17 cellular contexts compared by ENCODE assay signal in the genomic region with DNA sequence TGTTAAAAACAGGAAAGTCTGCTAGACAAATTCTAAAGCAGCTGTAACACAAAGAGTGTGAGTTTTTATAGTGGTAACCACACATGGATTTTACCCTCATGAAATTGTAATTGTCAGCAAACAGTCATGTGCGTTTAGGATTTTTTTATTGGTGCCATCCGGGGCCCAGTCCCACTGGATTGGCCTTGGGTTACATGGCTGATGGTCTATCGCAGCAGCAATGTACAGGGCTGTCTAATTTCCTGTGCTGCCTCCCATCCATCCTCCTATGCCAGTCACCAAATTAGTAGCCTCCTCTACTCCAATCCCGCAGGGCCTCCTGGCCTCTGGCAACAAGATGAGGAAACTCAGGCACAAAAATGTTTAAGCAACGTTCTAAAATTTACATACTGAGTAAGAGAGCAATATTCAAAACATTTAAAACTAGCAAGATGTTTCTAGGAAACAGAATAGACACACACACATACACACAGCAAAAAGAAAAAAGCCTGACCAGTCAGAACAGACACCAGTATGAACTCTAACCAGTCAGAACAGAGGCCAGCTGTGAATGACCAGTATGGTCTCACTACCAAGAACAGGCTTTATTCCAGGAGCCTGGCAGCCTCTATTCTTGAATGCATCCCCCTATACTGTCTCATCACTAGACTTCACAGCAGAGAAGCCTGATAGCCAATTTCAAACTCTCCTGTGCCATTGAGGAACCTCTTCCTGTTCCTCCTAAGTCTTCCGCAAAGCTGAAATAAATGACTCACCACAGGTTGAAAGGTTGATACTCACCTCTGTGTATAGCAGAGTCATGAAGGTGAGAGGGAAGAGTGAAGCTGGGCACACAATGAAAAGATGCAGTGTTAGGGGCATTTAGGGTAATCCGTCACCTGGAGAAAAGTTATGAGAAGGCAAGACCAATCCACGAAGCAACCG. TPM values are rescaled to one million over a fixed set of nuclear protein-coding genes. Genes with fewer than 3 reads are reported as not detected.
DNase-seq lines count a peak whose midpoint lies in the region; ATAC-seq, FAIRE-seq and TF ChIP-seq lines count a peak whose summit lies in the region.
"Had no signal": no experiment of that assay in that cellular context is flagged by ENCODE, and none has a peak within 500 bp of the region (broad histone marks: within the 10 kb centered on the region; RNA-seq: fewer than 3 reads in every experiment).

No MANE protein-coding gene starts in this region.

- H3K4me1 Mint-ChIP-seq in astrocyte (ENCODE audit: low read depth, unreplicated experiment), result no peaks in the 10 kb centered on the region
- peaks cover 15% of the 10 kb centered on the region for H3K4me1 Mint-ChIP-seq in endodermal cell

- TF ChIP-seq CTCF in astrocyte (IDR thresholded peaks at IDR 0.05; ENCODE audit: insufficient read depth, low read depth, low read length), result no peak
- no peak for TF ChIP-seq CTCF in hepatocyte (IDR thresholded peaks at IDR 0.05; ENCODE audit: poor library complexity)
- no peak for TF ChIP-seq CTCF in endodermal cell (conservative IDR thresholded peaks at IDR 0.05)
- no peak for TF ChIP-seq CTCF in testis (IDR thresholded peaks at IDR 0.05)

- H3K9ac ChIP-seq in astrocyte (ENCODE audit: low read length) (no peak overlapping the region), endodermal cell (ENCODE audit: extremely low read depth, low read length, poor library complexity, severe bottlenecking) (no peak overlapping the region)

- H3K4me1 ChIP-seq in astrocyte (ENCODE audit: insufficient read depth, low read length) (no peaks in the 10 kb centered on the region), hepatocyte (ENCODE audit: insufficient read depth) (peaks cover 5% of the 10 kb centered on the region), endodermal cell (ENCODE audit: control insufficient read depth, insufficient read depth, low read length) (no peaks in the 10 kb centered on the region), testis (no peaks in the 10 kb centered on the region)
- H3K4me1 ChIP-seq: tibial artery had no signal

- no peak for ATAC-seq in left cardiac atrium

- no peak overlapping the region for H3K4me3 Mint-ChIP-seq in astrocyte (ENCODE audit: unreplicated experiment)
- H3K4me3 Mint-ChIP-seq in endodermal cell, result no peak overlapping the region

- no peak overlapping the region for H3K27ac Mint-ChIP-seq in astrocyte (ENCODE audit: unreplicated experiment)
- H3K27ac Mint-ChIP-seq in endodermal cell, result no peak overlapping the region
- H3K27ac Mint-ChIP-seq: activated T-helper 2 cell treated with anti-CD3 and anti-CD28 coated beads, Interferon-gamma antibody, Interleukin-2, Interleukin-4, amounts not matched to agents 10 μg/mL and 5 μg/mL and 100 μg/mL, durations not matched to agents 14 hours and 24 hours and 36 hours had no signal

- no peaks in the 10 kb centered on the region for H3K36me3 Mint-ChIP-seq in astrocyte (ENCODE audit: low read depth, unreplicated experiment)
- H3K36me3 Mint-ChIP-seq in endodermal cell (ENCODE audit: low read depth), result no peaks in the 10 kb centered on the region

- H3K4me3 ChIP-seq in astrocyte (ENCODE audit: insufficient read depth, low read depth, low read length) (no peak overlapping the region), hepatocyte (no peak overlapping the region), endodermal cell (ENCODE audit: low read length) (no peak overlapping the region), testis (no peak overlapping the region)
- H3K4me3 ChIP-seq: smooth muscle cell, tibial artery had no signal

- TF ChIP-seq POLR2A in testis (IDR thresholded peaks at IDR 0.05), result no peak

- H3K9me3 Mint-ChIP-seq in astrocyte (ENCODE audit: unreplicated experiment) (no peaks in the 10 kb centered on the region), endodermal cell (no peaks in the 10 kb centered on the region)
- H3K9me3 Mint-ChIP-seq: activated T-helper 2 cell treated with anti-CD3 and anti-CD28 coated beads, Interferon-gamma antibody, Interleukin-2, Interleukin-4, amounts not matched to agents 10 μg/mL and 5 μg/mL and 100 μg/mL, durations not matched to agents 14 hours and 24 hours and 36 hours had no signal

- 76% methylated on average over 9 of the region's 9 CpGs for WGBS in hepatocyte (ENCODE audit: low lambda C conversion rate, missing lambda C conversion rate)
- 93 to 94% methylated on average over 5 to 9 of the region's 9 CpGs for WGBS in endodermal cell (ENCODE audit: insufficient coverage in 1 of 2, insufficient read length in 1 of 2), 2 experiments
- WGBS in testis, 2 donors, result 87 to 92% methylated on average over 9 of the region's 9 CpGs

- H3K27me3 ChIP-seq in astrocyte (ENCODE audit: insufficient read depth, low read length) (no peaks in the 10 kb centered on the region), hepatocyte (no peaks in the 10 kb centered on the region), endodermal cell (ENCODE audit: control insufficient read depth, insufficient read depth, low read length, poor library complexity, severe bottlenecking) (no peaks in the 10 kb centered on the region), testis (no peaks in the 10 kb centered on the region)
- H3K27me3 ChIP-seq: neutrophil, tibial artery had no signal

- H3K27ac ChIP-seq in astrocyte (ENCODE audit: low read depth, low read length) (no peak overlapping the region), hepatocyte (peak overlapping the region; percentile 77), endodermal cell (ENCODE audit: low read depth, low read length) (no peak overlapping the region), testis (no peak overlapping the region)
- H3K27ac ChIP-seq: neutrophil, tibial artery had no signal

- no peak for FAIRE-seq in astrocyte (lab: Jason Lieb, UNC)
- FAIRE-seq: endometrium had no signal

- H3K27me3 Mint-ChIP-seq in astrocyte (ENCODE audit: low read depth, unreplicated experiment), result peaks cover 2% of the 10 kb centered on the region
- H3K27me3 Mint-ChIP-seq in endodermal cell (ENCODE audit: insufficient read depth), result no peaks in the 10 kb centered on the region

- no peak overlapping the region for H3K4me2 ChIP-seq in astrocyte (ENCODE audit: low read length)
- H3K4me2 ChIP-seq in hepatocyte, result no peak overlapping the region
- H3K4me2 ChIP-seq: smooth muscle cell had no signal

- H2AFZ ChIP-seq in astrocyte (ENCODE audit: low read depth, low read length) (no peak overlapping the region), hepatocyte (no peak overlapping the region)

- no peaks in the 10 kb centered on the region for H3K79me2 ChIP-seq in astrocyte (ENCODE audit: insufficient read depth, low read length)
- H3K79me2 ChIP-seq in hepatocyte, result no peaks in the 10 kb centered on the region

- intact Hi-C loops in cardiac septum (cut with DNase I), result no loop called here
- intact Hi-C loops in left cardiac atrium (cut with DNase I), result no loop called here
- intact Hi-C loops in testis (cut with DNase I; ENCODE audit: low total_unique reads), result no loop called here

- H4K20me1 ChIP-seq in astrocyte (ENCODE audit: insufficient read depth, low read length), result no peaks in the 10 kb centered on the region
- no peaks in the 10 kb centered on the region for H4K20me1 ChIP-seq in hepatocyte (ENCODE audit: insufficient read depth, poor library complexity, severe bottlenecking)

- H3K36me3 ChIP-seq in astrocyte (ENCODE audit: insufficient read depth, low read length), result no peaks in the 10 kb centered on the region
- no peaks in the 10 kb centered on the region for H3K36me3 ChIP-seq in hepatocyte (replicated peaks; ENCODE audit: insufficient read depth, low read depth)
- H3K36me3 ChIP-seq in endodermal cell (ENCODE audit: control insufficient read depth, insufficient read depth, low read length), result no peaks in the 10 kb centered on the region
- H3K36me3 ChIP-seq in testis (ENCODE audit: low read depth, missing control alignments), result no peaks in the 10 kb centered on the region
- H3K36me3 ChIP-seq: neutrophil, tibial artery had no signal

- DNase-seq in cardiac septum (ENCODE audit: low spot score) (peak; percentile 10), left cardiac atrium (no peak), astrocyte (ENCODE audit: low read depth) (peak; percentile 6), hepatocyte (ENCODE audit: low spot score) (peak; percentile 48), mesenteric fat pad (ENCODE audit: low spot score) (no peak), endodermal cell (no peak), testis (no peak)
- no peak for DNase-seq in stimulated activated CD4-positive, alpha-beta T cell treated with anti-CD3 and anti-CD28 coated beads, Interleukin-4, amount 100 ng/mL, for 1 hour
- DNase-seq: activated CD4-positive, alpha-beta T cell treated with anti-CD3 and anti-CD28 coated beads, Interleukin-2, amount 50 U/mL, for 4 hours; NCI-H1694; NCI-H524 treated with DMSO at 0.1 percent for 48 hours; RPMI8226; tibial artery had no signal

- H3K9me3 ChIP-seq in astrocyte (ENCODE audit: insufficient read depth, low read depth, low read length) (no peaks in the 10 kb centered on the region), hepatocyte (ENCODE audit: low read depth) (no peaks in the 10 kb centered on the region), endodermal cell (ENCODE audit: control insufficient read depth, low read length) (no peaks in the 10 kb centered on the region), testis (no peaks in the 10 kb centered on the region)
- H3K9me3 ChIP-seq: neutrophil, tibial artery had no signal

- H3K9me2 ChIP-seq in hepatocyte (replicated peaks; ENCODE audit: insufficient read depth), result no peaks in the 10 kb centered on the region

RNA-seq across cellular contexts. Expression of a gene that starts 42.6 kb away (rescaled TPM):
- total RNA-seq in cardiac septum (not detected), left cardiac atrium (not detected), astrocyte (2.8 and 3.4 TPM in 2 replicates), hepatocyte (0.50 and 1.5 TPM in 2 replicates), mesenteric fat pad (not detected), endodermal cell (under 1 TPM in 1 of 2 donors, not detected in 1; 0.90 TPM), testis (under 1 TPM; 0.16 to 0.50 TPM)
- polyA plus RNA-seq in hepatocyte (1.6 TPM in 1 of 2 replicates, not detected in the other), testis (ENCODE audit: insufficient read depth, low read depth, low replicate concordance) (0.13 TPM)
- polyA plus RNA-seq in endodermal cell (2013, experiment 1 of 2), result 0.96 TPM
- 0.87 TPM for polyA plus RNA-seq in endodermal cell (2013, experiment 2 of 2)
- total RNA-seq: activated T-helper 2 cell treated with anti-CD3 and anti-CD28 coated beads, Interferon-gamma antibody, Interleukin-2, Interleukin-4, amounts not matched to agents 10 μg/mL and 5 μg/mL and 100 μg/mL, durations not matched to agents 14 hours and 24 hours and 36 hours had no signal

Comparison
In these comparisons a context has a peak if more than half of its experiments do, and no peak if none do; other contexts are left out.
1. DNase-seq: peak in cardiac septum (single experiment), astrocyte (single experiment) and hepatocyte (single experiment); none in left cardiac atrium (single experiment), mesenteric fat pad (single experiment), stimulated activated CD4-positive, alpha-beta T cell treated with anti-CD3 and anti-CD28 coated beads, Interleukin-4, amount 100 ng/mL, for 1 hour (single experiment), endodermal cell (single experiment) and testis (single experiment).